ENCODE assay signal across 8 cellular contexts in the genomic region with DNA sequence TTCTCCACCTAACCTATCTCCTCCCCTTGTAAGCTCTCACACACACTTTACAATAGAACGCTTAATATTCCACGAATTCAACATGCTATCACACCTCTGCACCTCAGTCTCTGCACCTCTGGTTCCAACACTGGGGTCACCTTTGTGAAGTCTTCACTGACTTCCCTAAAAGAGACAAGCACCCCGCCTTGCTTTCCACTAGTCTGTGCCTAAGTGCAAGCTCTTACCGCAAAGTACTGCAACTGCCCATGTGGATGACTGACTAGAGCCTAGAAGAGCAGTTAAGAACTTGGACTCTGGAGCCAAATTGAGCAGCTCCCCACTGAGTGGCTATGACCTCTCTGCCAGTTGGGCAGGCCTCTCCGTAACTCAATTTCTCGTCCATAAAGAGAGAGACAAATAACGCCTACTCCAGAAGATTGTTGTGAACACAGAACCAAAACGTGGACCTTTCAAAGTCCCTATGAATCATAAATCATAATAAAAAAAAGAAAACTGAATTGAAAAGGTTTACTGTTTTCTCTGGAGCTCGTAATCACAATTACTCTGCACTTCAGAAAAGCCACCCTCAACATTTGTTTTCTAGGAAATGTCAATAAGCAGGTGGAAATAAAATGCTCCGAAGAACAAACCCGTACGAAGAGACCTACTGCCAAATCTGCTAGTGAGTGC. TPM values are rescaled to one million over a fixed set of nuclear protein-coding genes. Genes with fewer than 3 reads are reported as not detected.
DNase-seq lines count a peak whose midpoint lies in the region; ATAC-seq and TF ChIP-seq lines count a peak whose summit lies in the region.

No MANE protein-coding gene starts in this region.

- H3K36me3 ChIP-seq in A673 (ENCODE audit: insufficient read depth, low read length, poor library complexity, severe bottlenecking) = no peaks in the 10 kb centered on the region
- no peaks in the 10 kb centered on the region for H3K36me3 ChIP-seq in endocrine pancreas (ENCODE audit: control insufficient read depth, insufficient read depth, low read length)

- H3K27ac ChIP-seq in A673 (ENCODE audit: low read depth, low read length, poor library complexity, severe bottlenecking) = peak overlapping the region; percentile 91

- TF ChIP-seq CTCF in A673 (conservative IDR thresholded peaks at IDR 0.05; ENCODE audit: low read depth, low read length) = no peak

- H3K4me3 ChIP-seq in A673 (ENCODE audit: low read depth, low read length, poor library complexity, severe bottlenecking) (peak overlapping the region; percentile 96), endocrine pancreas (ENCODE audit: control insufficient read depth, insufficient read depth, low read length) (peak overlapping the region; percentile 87), mononuclear cell (ENCODE audit: low read length) (peak overlapping the region; percentile 93)

- TSS peak; percentile 52 for BruUV-seq in A673 (replicated peaks; lab: Mats Ljungman, UMichigan)

- H3K9ac ChIP-seq in endocrine pancreas (ENCODE audit: control insufficient read depth, insufficient read depth, low read length) = peak overlapping the region; percentile 31

- in situ Hi-C loops in ACHN (cut with HindIII; ENCODE audit: low pct_ligation_motif_present, low pct_unique_long_range_greater_than_20kb, low sequenced_read_pairs) = no loop called here

- intact Hi-C loops in A673 (cut with micrococcal nuclease; ENCODE audit: unreplicated experiment) = no loop called here

- peaks cover 7% of the 10 kb centered on the region for H3K4me1 ChIP-seq in A673 (ENCODE audit: insufficient read depth, low read length, poor library complexity, severe bottlenecking)
- peaks cover 14% of the 10 kb centered on the region for H3K4me1 ChIP-seq in endocrine pancreas (ENCODE audit: control insufficient read depth, insufficient read depth, low read length)
- H3K4me1 ChIP-seq in mononuclear cell (ENCODE audit: insufficient read depth, low read length) = peaks cover 80% of the 10 kb centered on the region

- DNase-seq in A673 (ENCODE audit: low spot score) (no peak), SIG-M5 (lab: John Stamatoyannopoulos, UW) (peak; percentile 52), ACHN (no peak)

- ATAC-seq in GM18867 (IDR thresholded peaks at IDR 0.05; ENCODE audit: unreplicated experiment) (peak; percentile 34), HG02981 (IDR thresholded peaks at IDR 0.05; ENCODE audit: unreplicated experiment) (no peak), GM21360 (IDR thresholded peaks at IDR 0.05; ENCODE audit: unreplicated experiment) (no peak)

- H3K27me3 ChIP-seq in A673 (replicated peaks; ENCODE audit: insufficient read depth, low read depth, low read length, poor library complexity) (no peaks in the 10 kb centered on the region), endocrine pancreas (ENCODE audit: control insufficient read depth, insufficient read depth, low read length) (no peaks in the 10 kb centered on the region), mononuclear cell (ENCODE audit: insufficient read depth, low read length) (no peaks in the 10 kb centered on the region)

- H3K9me3 ChIP-seq in A673 (ENCODE audit: low read depth, low read length, poor library complexity, severe bottlenecking) (no peaks in the 10 kb centered on the region), endocrine pancreas (ENCODE audit: control insufficient read depth, low read length) (no peaks in the 10 kb centered on the region), mononuclear cell (ENCODE audit: low read depth, low read length) (no peaks in the 10 kb centered on the region)

- CTCF ChIA-PET in A673 (lab: Charles Lee) = no interaction called here

- POLR2A ChIA-PET in A673 (lab: Charles Lee; ENCODE audit: low non-redundant PET) = no interaction called here

RNA-seq across cellular contexts. Expression of a gene that starts 1.2 kb away (rescaled TPM):
- total RNA-seq in A673 (2021) (18.4 and 19.3 TPM in 2 replicates), mononuclear cell (162 TPM)

RNA-seq across cellular contexts. Expression of a gene that starts 44.5 kb away (rescaled TPM):
- total RNA-seq in A673 (2021) = not detected in 2 replicates
- total RNA-seq in mononuclear cell = under 0.01 TPM
